11 cellular contexts compared by ENCODE assay signal in genomic region chr11:63667993-63668392, GRCh38. TPM values are rescaled to one million over a fixed set of nuclear protein-coding genes. Genes with fewer than 3 reads are reported as not detected.
A peak's percentile ranks its signal among the peaks of the same experiment; 100 is the strongest.
DNase-seq lines count a peak whose midpoint lies in the region; ATAC-seq, FAIRE-seq and TF ChIP-seq lines count a peak whose summit lies in the region.
"Had no signal": no experiment of that assay in that cellular context is flagged by ENCODE, and none has a peak within 500 bp of the region (broad histone marks: within the 10 kb centered on the region; RNA-seq: fewer than 3 reads in every experiment).

No MANE protein-coding gene starts in this region.

- H3K27ac Mint-ChIP-seq in CD14-positive monocyte = peak overlapping the region in 6 of 7 donors; percentile 22 to 69 (median 62)
- H3K27ac Mint-ChIP-seq: activated naive CD8-positive, alpha-beta T cell treated with anti-CD3 and anti-CD28 coated beads, Interleukin-2, amount 10 ng/mL, durations not matched to agents 7 days and 5 days had no signal

- in situ Hi-C loops in G401 (cut with HindIII; ENCODE audit: low sequenced_read_pairs) = no loop called here

- no peak for TF ChIP-seq EP300 in ovary (IDR thresholded peaks at IDR 0.05)

- TF ChIP-seq CTCF in CD14-positive monocyte (IDR thresholded peaks at IDR 0.05) (no peak), bronchial epithelial cell (IDR thresholded peaks at IDR 0.05; ENCODE audit: insufficient read depth, low read length, severe bottlenecking) (no peak), ovary (IDR thresholded peaks at IDR 0.05) (no peak)

- DNase-seq in CD14-positive monocyte (ENCODE audit: low spot score) = no peak
- DNase-seq in LHCN-M2 (ENCODE audit: low read depth) = peak; percentile 94
- peak; percentile 96 for DNase-seq in bronchial epithelial cell (ENCODE audit: low read depth)
- DNase-seq in non-pigmented ciliary epithelial cell (ENCODE audit: low read depth) = peak; percentile 82
- no peak for DNase-seq in NCI-H187 (lab: John Stamatoyannopoulos, UW)
- no peak for DNase-seq in G401 (ENCODE audit: low spot score)
- DNase-seq in ovary = no peak
- DNase-seq: activated naive CD8-positive, alpha-beta T cell treated with anti-CD3 and anti-CD28 coated beads, Interleukin-2, amount 10 ng/mL, durations not matched to agents 7 days and 5 days; OCI-M1; stimulated activated CD8-positive, alpha-beta memory T cell treated with anti-CD3 and anti-CD28 coated beads, Interleukin-4, amount 100 ng/mL, for 48 hours had no signal

- H3K27me3 ChIP-seq in bronchial epithelial cell (ENCODE audit: control insufficient read depth, insufficient read depth, low read length) (no peaks in the 10 kb centered on the region), ovary (no peaks in the 10 kb centered on the region)

- no peak overlapping the region for H3K4me3 Mint-ChIP-seq in CD14-positive monocyte
- H3K4me3 Mint-ChIP-seq: activated naive CD8-positive, alpha-beta T cell treated with anti-CD3 and anti-CD28 coated beads, Interleukin-2, amount 10 ng/mL, durations not matched to agents 7 days and 5 days had no signal

- H3K4me1 Mint-ChIP-seq in CD14-positive monocyte = peaks cover 58% of the 10 kb centered on the region

- H3K4me3 ChIP-seq in bronchial epithelial cell (ENCODE audit: low read depth, low read length) (no peak overlapping the region), ovary (no peak overlapping the region)

- no peaks in the 10 kb centered on the region for H3K9me3 ChIP-seq in ovary

- TF ChIP-seq POLR2A in ovary (IDR thresholded peaks at IDR 0.05) = no peak

- WGBS in ovary, 3 donors = 6 to 16% (median 16%) methylated on average over 1 of the region's 1 CpG

- H3K4me1 ChIP-seq in ovary (ENCODE audit: insufficient read depth) = peaks cover 13% of the 10 kb centered on the region

- no peaks in the 10 kb centered on the region for H3K27me3 Mint-ChIP-seq in CD14-positive monocyte (ENCODE audit: low read depth in 3 of 3)
- H3K27me3 Mint-ChIP-seq: activated naive CD8-positive, alpha-beta T cell treated with anti-CD3 and anti-CD28 coated beads, Interleukin-2, amount 10 ng/mL, durations not matched to agents 7 days and 5 days had no signal

- no peaks in the 10 kb centered on the region for H3K36me3 ChIP-seq in bronchial epithelial cell (ENCODE audit: control insufficient read depth, insufficient read depth, low read length)
- H3K36me3 ChIP-seq in ovary = no peaks in the 10 kb centered on the region

- peaks cover 1 to 7% of the 10 kb centered on the region in 2 donors for H3K36me3 Mint-ChIP-seq in CD14-positive monocyte

- no peak for ATAC-seq in GM21390 (IDR thresholded peaks at IDR 0.05; ENCODE audit: unreplicated experiment)

- no peaks in the 10 kb centered on the region for H3K9me3 Mint-ChIP-seq in CD14-positive monocyte
- H3K9me3 Mint-ChIP-seq: activated naive CD8-positive, alpha-beta T cell treated with anti-CD3 and anti-CD28 coated beads, Interleukin-2, amount 10 ng/mL, durations not matched to agents 7 days and 5 days had no signal

- intact Hi-C loops in CD14-positive monocyte (cut with micrococcal nuclease) (loop anchor here in 1 of 2 donors (10.0 kb wide), 1 partner anchor 67 kb away; no protein-coding TSS in a partner anchor), ovary (cut with DNase I) (no loop called here)

- FAIRE-seq in bronchial epithelial cell (lab: Jason Lieb, UNC) = no peak

- no peak overlapping the region for H3K27ac ChIP-seq in ovary

RNA-seq across cellular contexts. Expression of gene ATL3, which starts 3.2 kb away (rescaled TPM):
- polyA plus RNA-seq in CD14-positive monocyte = 10 to 100 TPM; 22.7 to 25.5 TPM
- 104 and 119 TPM in 2 replicates for total RNA-seq in LHCN-M2 (2014; rRNA removed)
- polyA plus RNA-seq in LHCN-M2 (2012) = 25.9 TPM
- 63.7 and 81.0 TPM in 2 replicates for total RNA-seq in bronchial epithelial cell
- total RNA-seq in G401 (2014; rRNA removed; shearing (Covaris generic)) = 26.0 and 40.0 TPM in 2 replicates
- total RNA-seq in ovary = 10 to 100 TPM; 44.9 to 81.8 (median 55.7) TPM
- polyA plus RNA-seq in ovary = 10 to 100 TPM; 16.5 to 27.8 TPM

RNA-seq across cellular contexts. Expression of gene RTN3, which starts 13.3 kb away (rescaled TPM):
- polyA plus RNA-seq in CD14-positive monocyte (100 to 1,000 TPM; 232 to 341 TPM), ovary (100 to 1,000 TPM in 1 of 2 donors, 10 to 100 TPM in 1; 49.5 to 142 TPM)
- total RNA-seq in LHCN-M2 (2014; rRNA removed) (50.7 and 64.1 TPM in 2 replicates), bronchial epithelial cell (29.0 and 38.5 TPM in 2 replicates), ovary (10 to 100 TPM; 53.2 to 82.9 (median 64.1) TPM)
- 54.1 TPM for polyA plus RNA-seq in LHCN-M2 (2012)
- total RNA-seq in G401 (2014; rRNA removed; shearing (Covaris generic)) = 78.3 and 80.5 TPM in 2 replicates

RNA-seq across cellular contexts. Expression of gene PLAAT3, which starts 53.8 kb away (rescaled TPM):
- polyA plus RNA-seq in CD14-positive monocyte (10 to 100 TPM; 34.2 to 67.3 TPM), ovary (100 to 1,000 TPM in 1 of 2 donors, 10 to 100 TPM in 1; 41.1 to 128 TPM)
- total RNA-seq in LHCN-M2 (2014; rRNA removed) (8.5 and 19.1 TPM in 2 replicates), bronchial epithelial cell (0.51 and 2.1 TPM in 2 replicates), ovary (100 to 1,000 TPM in 5 of 7 donors, 10 to 100 TPM in 2; 52.2 to 147 (median 110) TPM)
- 60.8 TPM for polyA plus RNA-seq in LHCN-M2 (2012)
- 19.6 and 26.9 TPM in 2 replicates for total RNA-seq in G401 (2014; rRNA removed; shearing (Covaris generic))

Comparison
In these comparisons a context has a peak if more than half of its experiments do, and no peak if none do; other contexts are left out.
1. DNase-seq: peak in LHCN-M2 (single experiment), bronchial epithelial cell (single experiment) and non-pigmented ciliary epithelial cell (single experiment); none in CD14-positive monocyte (single experiment), NCI-H187 (0 of 2), G401 (single experiment) and ovary (0 of 5).